ENCODE assay signal across 2 cellular contexts in the genomic region with DNA sequence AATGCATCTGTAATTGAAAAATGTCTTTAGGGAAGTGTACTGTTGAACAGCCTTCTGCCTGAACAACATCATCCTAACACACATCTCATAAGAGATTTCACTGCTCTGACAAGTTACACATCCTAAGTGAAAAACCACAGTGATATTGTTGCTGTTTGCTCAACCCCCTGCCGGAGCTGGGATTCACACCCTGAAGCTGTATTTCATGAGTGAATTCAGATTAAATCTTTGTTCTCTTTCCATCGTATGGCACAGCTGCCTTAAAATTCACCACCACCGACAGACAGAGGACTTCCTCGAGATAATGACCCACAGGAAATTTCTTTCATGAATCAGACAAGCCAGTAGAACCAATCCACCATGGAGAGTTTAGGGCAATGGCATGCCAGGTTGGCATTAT.
TF ChIP-seq lines count a peak whose summit lies in the region.

No MANE protein-coding gene starts in this region.

TF ChIP-seq in GM23338, 12 proteins besides CTCF, POLR2A, EP300 and RAD21 (continued from another document and continues in another):
- TF ChIP-seq, protein P1, sequence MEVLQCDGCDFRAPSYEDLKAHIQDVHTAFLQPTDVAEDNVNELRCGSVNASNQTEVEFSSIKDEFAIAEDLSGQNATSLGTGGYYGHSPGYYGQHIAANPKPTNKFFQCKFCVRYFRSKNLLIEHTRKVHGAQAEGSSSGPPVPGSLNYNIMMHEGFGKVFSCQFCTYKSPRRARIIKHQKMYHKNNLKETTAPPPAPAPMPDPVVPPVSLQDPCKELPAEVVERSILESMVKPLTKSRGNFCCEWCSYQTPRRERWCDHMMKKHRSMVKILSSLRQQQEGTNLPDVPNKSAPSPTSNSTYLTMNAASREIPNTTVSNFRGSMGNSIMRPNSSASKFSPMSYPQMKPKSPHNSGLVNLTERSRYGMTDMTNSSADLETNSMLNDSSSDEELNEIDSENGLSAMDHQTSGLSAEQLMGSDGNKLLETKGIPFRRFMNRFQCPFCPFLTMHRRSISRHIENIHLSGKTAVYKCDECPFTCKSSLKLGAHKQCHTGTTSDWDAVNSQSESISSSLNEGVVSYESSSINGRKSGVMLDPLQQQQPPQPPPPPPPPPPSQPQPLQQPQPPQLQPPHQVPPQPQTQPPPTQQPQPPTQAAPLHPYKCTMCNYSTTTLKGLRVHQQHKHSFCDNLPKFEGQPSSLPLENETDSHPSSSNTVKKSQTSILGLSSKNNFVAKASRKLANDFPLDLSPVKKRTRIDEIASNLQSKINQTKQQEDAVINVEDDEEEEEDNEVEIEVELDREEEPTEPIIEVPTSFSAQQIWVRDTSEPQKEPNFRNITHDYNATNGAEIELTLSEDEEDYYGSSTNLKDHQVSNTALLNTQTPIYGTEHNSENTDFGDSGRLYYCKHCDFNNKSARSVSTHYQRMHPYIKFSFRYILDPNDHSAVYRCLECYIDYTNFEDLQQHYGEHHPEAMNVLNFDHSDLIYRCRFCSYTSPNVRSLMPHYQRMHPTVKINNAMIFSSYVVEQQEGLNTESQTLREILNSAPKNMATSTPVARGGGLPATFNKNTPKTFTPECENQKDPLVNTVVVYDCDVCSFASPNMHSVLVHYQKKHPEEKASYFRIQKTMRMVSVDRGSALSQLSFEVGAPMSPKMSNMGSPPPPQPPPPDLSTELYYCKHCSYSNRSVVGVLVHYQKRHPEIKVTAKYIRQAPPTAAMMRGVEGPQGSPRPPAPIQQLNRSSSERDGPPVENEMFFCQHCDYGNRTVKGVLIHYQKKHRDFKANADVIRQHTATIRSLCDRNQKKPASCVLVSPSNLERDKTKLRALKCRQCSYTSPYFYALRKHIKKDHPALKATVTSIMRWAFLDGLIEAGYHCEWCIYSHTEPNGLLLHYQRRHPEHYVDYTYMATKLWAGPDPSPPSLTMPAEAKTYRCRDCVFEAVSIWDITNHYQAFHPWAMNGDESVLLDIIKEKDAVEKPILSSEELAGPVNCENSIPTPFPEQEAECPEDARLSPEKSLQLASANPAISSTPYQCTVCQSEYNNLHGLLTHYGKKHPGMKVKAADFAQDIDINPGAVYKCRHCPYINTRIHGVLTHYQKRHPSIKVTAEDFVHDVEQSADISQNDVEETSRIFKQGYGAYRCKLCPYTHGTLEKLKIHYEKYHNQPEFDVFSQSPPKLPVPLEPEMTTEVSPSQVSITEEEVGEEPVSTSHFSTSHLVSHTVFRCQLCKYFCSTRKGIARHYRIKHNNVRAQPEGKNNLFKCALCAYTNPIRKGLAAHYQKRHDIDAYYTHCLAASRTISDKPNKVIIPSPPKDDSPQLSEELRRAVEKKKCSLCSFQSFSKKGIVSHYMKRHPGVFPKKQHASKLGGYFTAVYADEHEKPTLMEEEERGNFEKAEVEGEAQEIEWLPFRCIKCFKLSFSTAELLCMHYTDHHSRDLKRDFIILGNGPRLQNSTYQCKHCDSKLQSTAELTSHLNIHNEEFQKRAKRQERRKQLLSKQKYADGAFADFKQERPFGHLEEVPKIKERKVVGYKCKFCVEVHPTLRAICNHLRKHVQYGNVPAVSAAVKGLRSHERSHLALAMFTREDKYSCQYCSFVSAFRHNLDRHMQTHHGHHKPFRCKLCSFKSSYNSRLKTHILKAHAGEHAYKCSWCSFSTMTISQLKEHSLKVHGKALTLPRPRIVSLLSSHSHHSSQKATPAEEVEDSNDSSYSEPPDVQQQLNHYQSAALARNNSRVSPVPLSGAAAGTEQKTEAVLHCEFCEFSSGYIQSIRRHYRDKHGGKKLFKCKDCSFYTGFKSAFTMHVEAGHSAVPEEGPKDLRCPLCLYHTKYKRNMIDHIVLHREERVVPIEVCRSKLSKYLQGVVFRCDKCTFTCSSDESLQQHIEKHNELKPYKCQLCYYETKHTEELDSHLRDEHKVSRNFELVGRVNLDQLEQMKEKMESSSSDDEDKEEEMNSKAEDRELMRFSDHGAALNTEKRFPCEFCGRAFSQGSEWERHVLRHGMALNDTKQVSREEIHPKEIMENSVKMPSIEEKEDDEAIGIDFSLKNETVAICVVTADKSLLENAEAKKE (CRISPR knock-in tag; IDR thresholded peaks at IDR 0.05): no peak
- TF ChIP-seq STAT1 (IDR thresholded peaks at IDR 0.05; ENCODE audit: unreplicated experiment) (no peak), NANOG (IDR thresholded peaks at IDR 0.05; ENCODE audit: borderline replicate concordance) (no peak), ZNF114 (CRISPR knock-in tag; IDR thresholded peaks at IDR 0.05) (no peak), JUNB (IDR thresholded peaks at IDR 0.05; ENCODE audit: unreplicated experiment) (no peak), ZNF331 (CRISPR knock-in tag; IDR thresholded peaks at IDR 0.05; ENCODE audit: low read depth) (no peak), EZH2 (IDR thresholded peaks at IDR 0.05; ENCODE audit: low read depth, unreplicated experiment) (no peak), CREB1 (CRISPR knock-in tag; IDR thresholded peaks at IDR 0.05; ENCODE audit: low read depth) (no peak), EZH2phosphoT487 (IDR thresholded peaks at IDR 0.05; ENCODE audit: unreplicated experiment) (no peak)
- TF ChIP-seq, protein P2, sequence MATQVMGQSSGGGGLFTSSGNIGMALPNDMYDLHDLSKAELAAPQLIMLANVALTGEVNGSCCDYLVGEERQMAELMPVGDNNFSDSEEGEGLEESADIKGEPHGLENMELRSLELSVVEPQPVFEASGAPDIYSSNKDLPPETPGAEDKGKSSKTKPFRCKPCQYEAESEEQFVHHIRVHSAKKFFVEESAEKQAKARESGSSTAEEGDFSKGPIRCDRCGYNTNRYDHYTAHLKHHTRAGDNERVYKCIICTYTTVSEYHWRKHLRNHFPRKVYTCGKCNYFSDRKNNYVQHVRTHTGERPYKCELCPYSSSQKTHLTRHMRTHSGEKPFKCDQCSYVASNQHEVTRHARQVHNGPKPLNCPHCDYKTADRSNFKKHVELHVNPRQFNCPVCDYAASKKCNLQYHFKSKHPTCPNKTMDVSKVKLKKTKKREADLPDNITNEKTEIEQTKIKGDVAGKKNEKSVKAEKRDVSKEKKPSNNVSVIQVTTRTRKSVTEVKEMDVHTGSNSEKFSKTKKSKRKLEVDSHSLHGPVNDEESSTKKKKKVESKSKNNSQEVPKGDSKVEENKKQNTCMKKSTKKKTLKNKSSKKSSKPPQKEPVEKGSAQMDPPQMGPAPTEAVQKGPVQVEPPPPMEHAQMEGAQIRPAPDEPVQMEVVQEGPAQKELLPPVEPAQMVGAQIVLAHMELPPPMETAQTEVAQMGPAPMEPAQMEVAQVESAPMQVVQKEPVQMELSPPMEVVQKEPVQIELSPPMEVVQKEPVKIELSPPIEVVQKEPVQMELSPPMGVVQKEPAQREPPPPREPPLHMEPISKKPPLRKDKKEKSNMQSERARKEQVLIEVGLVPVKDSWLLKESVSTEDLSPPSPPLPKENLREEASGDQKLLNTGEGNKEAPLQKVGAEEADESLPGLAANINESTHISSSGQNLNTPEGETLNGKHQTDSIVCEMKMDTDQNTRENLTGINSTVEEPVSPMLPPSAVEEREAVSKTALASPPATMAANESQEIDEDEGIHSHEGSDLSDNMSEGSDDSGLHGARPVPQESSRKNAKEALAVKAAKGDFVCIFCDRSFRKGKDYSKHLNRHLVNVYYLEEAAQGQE (IDR thresholded peaks at IDR 0.05; ENCODE audit: unreplicated experiment): no peak

TF ChIP-seq in WTC11, 78 proteins besides CTCF, POLR2A, EP300 and RAD21 (continued from another document):
- TF ChIP-seq, protein P3, sequence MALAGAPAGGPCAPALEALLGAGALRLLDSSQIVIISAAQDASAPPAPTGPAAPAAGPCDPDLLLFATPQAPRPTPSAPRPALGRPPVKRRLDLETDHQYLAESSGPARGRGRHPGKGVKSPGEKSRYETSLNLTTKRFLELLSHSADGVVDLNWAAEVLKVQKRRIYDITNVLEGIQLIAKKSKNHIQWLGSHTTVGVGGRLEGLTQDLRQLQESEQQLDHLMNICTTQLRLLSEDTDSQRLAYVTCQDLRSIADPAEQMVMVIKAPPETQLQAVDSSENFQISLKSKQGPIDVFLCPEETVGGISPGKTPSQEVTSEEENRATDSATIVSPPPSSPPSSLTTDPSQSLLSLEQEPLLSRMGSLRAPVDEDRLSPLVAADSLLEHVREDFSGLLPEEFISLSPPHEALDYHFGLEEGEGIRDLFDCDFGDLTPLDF (CRISPR knock-in tag; IDR thresholded peaks at IDR 0.05): no peak
- TF ChIP-seq, protein P4, sequence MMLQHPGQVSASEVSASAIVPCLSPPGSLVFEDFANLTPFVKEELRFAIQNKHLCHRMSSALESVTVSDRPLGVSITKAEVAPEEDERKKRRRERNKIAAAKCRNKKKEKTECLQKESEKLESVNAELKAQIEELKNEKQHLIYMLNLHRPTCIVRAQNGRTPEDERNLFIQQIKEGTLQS (CRISPR knock-in tag; conservative IDR thresholded peaks at IDR 0.05): no peak
- no peak for TF ChIP-seq CREB1 (CRISPR knock-in tag; IDR thresholded peaks at IDR 0.05)
- no peak for TF ChIP-seq MYBL2 (CRISPR knock-in tag; IDR thresholded peaks at IDR 0.05)
- no peak for TF ChIP-seq ZNF317 (CRISPR knock-in tag; IDR thresholded peaks at IDR 0.05; ENCODE audit: borderline replicate concordance, low read depth)
